Comparison of ENCODE assay signal across 24 cellular contexts in genomic region chr19:41442473-41443360, GRCh38. TPM values are rescaled to one million over a fixed set of nuclear protein-coding genes. Genes with fewer than 3 reads are reported as not detected.
DNase-seq lines count a peak whose midpoint lies in the region; ATAC-seq, FAIRE-seq and TF ChIP-seq lines count a peak whose summit lies in the region.
"Had no signal": no experiment of that assay in that cellular context is flagged by ENCODE, and none has a peak within 500 bp of the region (broad histone marks: within the 10 kb centered on the region; RNA-seq: fewer than 3 reads in every experiment).

A gene with protein sequence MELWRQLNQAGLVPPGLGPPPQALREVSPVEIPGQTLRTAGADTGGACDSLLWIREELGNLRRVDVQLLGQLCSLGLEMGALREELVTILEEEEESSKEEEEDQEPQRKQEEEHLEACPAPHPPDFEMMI (plus strand): TSS chr19:41443156. CDS start chr19:41443170, 14 bp downstream.

- H4K20me1 ChIP-seq in GM23338 (replicated peaks; ENCODE audit: insufficient read depth) = no peaks in the 10 kb centered on the region; the same call in 1 of the 2 replicates
- H4K20me1 ChIP-seq in K562 (replicated peaks; ENCODE audit: control insufficient read depth, insufficient read depth, low read length) = no peaks in the 10 kb centered on the region

- TF ChIP-seq POLR2A in K562 (conservative IDR thresholded peaks at IDR 0.05) = no peak

- no peak for TF ChIP-seq RAD21 in K562 (CRISPR knock-in tag; conservative IDR thresholded peaks at IDR 0.05 in 1 of 2, IDR thresholded peaks at IDR 0.05 in 1 of 2)

- POLR2A ChIA-PET in activated CD8-positive, alpha-beta T cell treated with anti-CD3 and anti-CD28 coated beads, Interleukin-2, amount 10 ng/mL, durations not matched to agents 7 days and 5 days (lab: Charles Lee) = interaction anchor here (0.6 kb wide), 1 partner anchor 27 kb away, joined by 3 read pairs; no protein-coding TSS in a partner anchor
- POLR2A ChIA-PET in activated CD8-positive, alpha-beta T cell treated with anti-CD3 and anti-CD28 coated beads for 36 hours (lab: Charles Lee) = interaction anchor here (0.9 kb wide), 1 partner anchor 97 kb away, joined by 3 read pairs; no protein-coding TSS in a partner anchor
- POLR2A ChIA-PET in K562 (lab: Yijun Ruan, JAX) = interaction anchor here (0.6 to 1.4 kb wide), 2 partner anchors 12 to 303 kb away, joined by 3 to 4 read pairs; no protein-coding TSS in a partner anchor

- H3K4me3 ChIP-seq in GM23338 = no peak within 1 kb of the TSS
- no peak within 1 kb of the TSS for H3K4me3 ChIP-seq in K562
- H3K4me3 ChIP-seq: gastrocnemius medialis, prostate gland had no signal

- H3K4me1 Mint-ChIP-seq in activated CD8-positive, alpha-beta T cell treated with anti-CD3 and anti-CD28 coated beads, Interleukin-2, amount 10 ng/mL, durations not matched to agents 7 days and 5 days (ENCODE audit: low read depth) = peaks cover 23% of the 10 kb centered on the region
- H3K4me1 Mint-ChIP-seq in activated CD8-positive, alpha-beta T cell treated with anti-CD3 and anti-CD28 coated beads for 36 hours (ENCODE audit: low read depth) = peaks cover 10% of the 10 kb centered on the region
- H3K4me1 Mint-ChIP-seq in GM23338 (peaks cover 18% of the 10 kb centered on the region), neural crest cell (peaks cover 9% of the 10 kb centered on the region)

- no peak for FAIRE-seq in K562 (lab: Jason Lieb, UNC)
- FAIRE-seq: H1 had no signal

- no peak within 1 kb of the TSS for H3K4me3 Mint-ChIP-seq in activated CD8-positive, alpha-beta T cell treated with anti-CD3 and anti-CD28 coated beads, Interleukin-2, amount 10 ng/mL, durations not matched to agents 7 days and 5 days
- H3K4me3 Mint-ChIP-seq in activated CD8-positive, alpha-beta T cell treated with anti-CD3 and anti-CD28 coated beads for 36 hours = no peak within 1 kb of the TSS
- no peak within 1 kb of the TSS for H3K4me3 Mint-ChIP-seq in GM23338
- peak within 1 kb of the TSS; percentile 41 for H3K4me3 Mint-ChIP-seq in neural crest cell
- H3K4me3 Mint-ChIP-seq: activated CD4-positive, alpha-beta memory T cell treated with anti-CD3 and anti-CD28 coated beads, Interleukin-2, amount 10 ng/mL, durations not matched to agents 7 days and 5 days; naive thymus-derived CD8-positive, alpha-beta T cell had no signal

- intact Hi-C loops in activated CD8-positive, alpha-beta T cell treated with anti-CD3 and anti-CD28 coated beads for 36 hours (cut with micrococcal nuclease) = no loop called here
- intact Hi-C loops in K562 (cut with micrococcal nuclease) = loop anchor here (10.0 kb wide), 1 partner anchor 238 kb away; no protein-coding TSS in a partner anchor

- no peak for TF ChIP-seq CTCF in activated CD8-positive, alpha-beta T cell treated with anti-CD3 and anti-CD28 coated beads for 36 hours (IDR thresholded peaks at IDR 0.05)
- TF ChIP-seq CTCF in GM23338 (conservative IDR thresholded peaks at IDR 0.05; ENCODE audit: low read depth in 2 of 2) (no peak), K562 (IDR thresholded peaks at IDR 0.05 in 2 of 3, conservative IDR thresholded peaks at IDR 0.05 in 1 of 3; ENCODE audit: insufficient read depth in 2 of 3, low read depth in 1 of 3, low read length in 3 of 3) (no peak), neural crest cell (conservative IDR thresholded peaks at IDR 0.05) (no peak)

- H3K9me3 ChIP-seq in K562 (replicated peaks; ENCODE audit: control insufficient read depth, insufficient read depth, low read depth, low read length) = peaks cover 4% of the 10 kb centered on the region
- H3K9me3 ChIP-seq: gastrocnemius medialis, prostate gland had no signal

- ATAC-seq in activated CD8-positive, alpha-beta T cell treated with anti-CD3 and anti-CD28 coated beads, Interleukin-2, amount 10 ng/mL, durations not matched to agents 7 days and 5 days = no peak
- ATAC-seq in activated CD8-positive, alpha-beta T cell treated with anti-CD3 and anti-CD28 coated beads for 36 hours = no peak
- no peak for ATAC-seq in GM23338
- no peak for ATAC-seq in K562
- no peak for ATAC-seq in GM21360 (IDR thresholded peaks at IDR 0.05; ENCODE audit: unreplicated experiment)
- no peak for ATAC-seq in GM19455 (IDR thresholded peaks at IDR 0.05; ENCODE audit: unreplicated experiment)
- ATAC-seq: gastrocnemius medialis; naive thymus-derived CD8-positive, alpha-beta T cell had no signal

- peak within 1 kb of the TSS; percentile 50 for H3K27ac Mint-ChIP-seq in activated CD8-positive, alpha-beta T cell treated with anti-CD3 and anti-CD28 coated beads, Interleukin-2, amount 10 ng/mL, durations not matched to agents 7 days and 5 days
- no peak within 1 kb of the TSS for H3K27ac Mint-ChIP-seq in activated CD8-positive, alpha-beta T cell treated with anti-CD3 and anti-CD28 coated beads for 36 hours
- H3K27ac Mint-ChIP-seq in GM23338 = no peak within 1 kb of the TSS
- H3K27ac Mint-ChIP-seq in neural crest cell (ENCODE audit: unreplicated experiment) = no peak within 1 kb of the TSS
- H3K27ac Mint-ChIP-seq: activated CD4-positive, alpha-beta memory T cell treated with anti-CD3 and anti-CD28 coated beads, Interleukin-2, amount 10 ng/mL, durations not matched to agents 7 days and 5 days; brain had no signal

- H3K79me2 ChIP-seq in GM23338 (replicated peaks; ENCODE audit: insufficient read depth) (peaks cover 9% of the 10 kb centered on the region), K562 (ENCODE audit: control insufficient read depth, insufficient read depth, low read length) (peaks cover 10% of the 10 kb centered on the region)

- no peak for TF ChIP-seq EP300 in K562 (IDR thresholded peaks at IDR 0.05; ENCODE audit: low read length)

- H3K9me1 ChIP-seq in K562 (ENCODE audit: control insufficient read depth, insufficient read depth, low read length) = no peaks in the 10 kb centered on the region

- H2AFZ ChIP-seq in GM23338 (peak within 1 kb of the TSS; percentile 47), K562 (ENCODE audit: low read depth, low read length) (peak within 1 kb of the TSS; percentile 71)

- no peak within 1 kb of the TSS; the same call in 1 of the 2 replicates for H3K4me2 ChIP-seq in GM23338
- H3K4me2 ChIP-seq in K562 (ENCODE audit: insufficient read depth, low read length) = no peak within 1 kb of the TSS

- no peaks in the 10 kb centered on the region for H3K36me3 ChIP-seq in GM23338 (ENCODE audit: insufficient read depth)
- peaks cover 5% of the 10 kb centered on the region; the same call in 1 of the 3 replicates for H3K36me3 ChIP-seq in K562 (ENCODE audit: control insufficient read depth, insufficient read depth, low read length)
- H3K36me3 ChIP-seq: prostate gland had no signal

- 31% methylated on average over 6 of the region's 7 CpGs for WGBS in K562 (ENCODE audit: insufficient coverage, low coverage, missing lambda C conversion rate)

- H3K27me3 ChIP-seq in GM23338 (ENCODE audit: insufficient read depth) (0 out of 2 replicates have a peak, but pooled peaks cover 5% of the 10 kb centered on the region), K562 (ENCODE audit: control insufficient read depth in 2 of 2, insufficient read depth in 2 of 2, low read length in 2 of 2) (peaks cover 4 to 15% of the 10 kb centered on the region in 2 experiments; a peak in 4 of 5 replicates)
- H3K27me3 ChIP-seq: gastrocnemius medialis had no signal

- no peak within 1 kb of the TSS for H3K27ac ChIP-seq in GM23338 (ENCODE audit: low read depth)
- H3K27ac ChIP-seq in K562 (ENCODE audit: extremely low read depth, low read depth, low read length) = no peak within 1 kb of the TSS
- H3K27ac ChIP-seq: gastrocnemius medialis, prostate gland, VCaP had no signal

- no TSS peak for BruUV-seq in K562 (replicated peaks; lab: Mats Ljungman, UMichigan)

- in situ Hi-C loops in K562 (cut with MboI) = no loop called here

- H3K36me3 Mint-ChIP-seq in activated CD8-positive, alpha-beta T cell treated with anti-CD3 and anti-CD28 coated beads, Interleukin-2, amount 10 ng/mL, durations not matched to agents 7 days and 5 days (ENCODE audit: low read depth) = peaks cover 3% of the 10 kb centered on the region
- H3K36me3 Mint-ChIP-seq in activated CD8-positive, alpha-beta T cell treated with anti-CD3 and anti-CD28 coated beads for 36 hours (ENCODE audit: low read depth) = peaks cover 2% of the 10 kb centered on the region
- peaks cover 6% of the 10 kb centered on the region for H3K36me3 Mint-ChIP-seq in GM23338 (ENCODE audit: low read depth)
- peaks cover under 1% of the 10 kb centered on the region for H3K36me3 Mint-ChIP-seq in neural crest cell (ENCODE audit: low read depth)

- DNase-seq in activated CD8-positive, alpha-beta T cell treated with anti-CD3 and anti-CD28 coated beads, Interleukin-2, amount 10 ng/mL, durations not matched to agents 7 days and 5 days = no peak
- DNase-seq in activated CD8-positive, alpha-beta T cell treated with anti-CD3 and anti-CD28 coated beads for 36 hours = no peak
- no peak for DNase-seq in GM23338 (ENCODE audit: low spot score)
- DNase-seq in K562 (ENCODE audit: extremely low read depth in 1 of 4, low spot score in 3 of 4) = peak in 2 of 4 experiments; percentile 3
- DNase-seq in neural crest cell (ENCODE audit: low read depth, low spot score) = no peak
- no peak for DNase-seq in medulla oblongata (ENCODE audit: extremely low spot score)
- DNase-seq: activated CD4-positive, alpha-beta memory T cell treated with anti-CD3 and anti-CD28 coated beads, Interleukin-2, amount 10 ng/mL, durations not matched to agents 7 days and 5 days; activated naive CD4-positive, alpha-beta T cell treated with anti-CD3 and anti-CD28 coated beads, Interleukin-2, amount 50 U/mL, for 16 hours; CD4-positive, alpha-beta memory T cell; DMS79; gastrocnemius medialis; naive thymus-derived CD8-positive, alpha-beta T cell; NCI-H1092; stimulated activated CD4-positive, alpha-beta T cell treated with anti-CD3 and anti-CD28 coated beads, Interleukin-12 subunit alpha, Interleukin-12 subunit beta, amount 100 ng/mL, for 4 hours; stimulated activated naive CD4-positive, alpha-beta T cell had no signal

- 0 out of 4 replicates have a peak within 1 kb of the TSS, but pooled peaks of 1 of the 2 experiments have one; percentile 41 for H3K9ac ChIP-seq in K562 (ENCODE audit: insufficient read depth in 1 of 2, low read depth in 2 of 2, low read length in 2 of 2)

- no peaks in the 10 kb centered on the region for H3K9me3 Mint-ChIP-seq in activated CD8-positive, alpha-beta T cell treated with anti-CD3 and anti-CD28 coated beads, Interleukin-2, amount 10 ng/mL, durations not matched to agents 7 days and 5 days (ENCODE audit: insufficient read depth)
- H3K9me3 Mint-ChIP-seq in activated CD8-positive, alpha-beta T cell treated with anti-CD3 and anti-CD28 coated beads for 36 hours = no peaks in the 10 kb centered on the region
- peaks cover 3% of the 10 kb centered on the region; the same call in 2 of the 3 replicates for H3K9me3 Mint-ChIP-seq in GM23338
- H3K9me3 Mint-ChIP-seq in neural crest cell = no peaks in the 10 kb centered on the region
- H3K9me3 Mint-ChIP-seq: activated CD4-positive, alpha-beta memory T cell treated with anti-CD3 and anti-CD28 coated beads, Interleukin-2, amount 10 ng/mL, durations not matched to agents 7 days and 5 days; brain; naive thymus-derived CD8-positive, alpha-beta T cell had no signal

- H3K9me2 ChIP-seq in GM23338 (ENCODE audit: insufficient read depth) = no peaks in the 10 kb centered on the region

- no peaks in the 10 kb centered on the region for H3F3A ChIP-seq in GM23338 (replicated peaks; ENCODE audit: low read depth)

- H3K27me3 Mint-ChIP-seq in activated CD8-positive, alpha-beta T cell treated with anti-CD3 and anti-CD28 coated beads, Interleukin-2, amount 10 ng/mL, durations not matched to agents 7 days and 5 days (ENCODE audit: low read depth) = peaks cover 15% of the 10 kb centered on the region
- peaks cover 10% of the 10 kb centered on the region for H3K27me3 Mint-ChIP-seq in activated CD8-positive, alpha-beta T cell treated with anti-CD3 and anti-CD28 coated beads for 36 hours
- H3K27me3 Mint-ChIP-seq in GM23338 (ENCODE audit: insufficient read depth, low read depth, poor library complexity) = peaks cover 11% of the 10 kb centered on the region
- H3K27me3 Mint-ChIP-seq in neural crest cell (ENCODE audit: low read depth) = peaks cover 52% of the 10 kb centered on the region

- CTCF ChIA-PET in activated CD8-positive, alpha-beta T cell treated with anti-CD3 and anti-CD28 coated beads, Interleukin-2, amount 10 ng/mL, durations not matched to agents 7 days and 5 days (lab: Charles Lee) = interaction anchor here (0.7 to 1.0 kb wide), 3 partner anchors 14 to 121 kb away, joined by 3 to 4 read pairs (median 3); partner anchors contain the start of gene B9D2
- CTCF ChIA-PET in activated CD8-positive, alpha-beta T cell treated with anti-CD3 and anti-CD28 coated beads for 36 hours (lab: Charles Lee) = interaction anchor here (1.0 kb wide), 1 partner anchor 155 kb away, joined by 3 read pairs; no protein-coding TSS in a partner anchor
- CTCF ChIA-PET in K562 (lab: Yijun Ruan, JAX; ENCODE audit: low intra/inter-chr PET ratio) = interaction anchor here (1.0 kb wide), 1 partner anchor 134 kb away, joined by 3 read pairs; no protein-coding TSS in a partner anchor

- H3K4me1 ChIP-seq in GM23338 (ENCODE audit: insufficient read depth) (peaks cover 8% of the 10 kb centered on the region), K562 (replicated peaks in 1 of 2; ENCODE audit: control insufficient read depth in 2 of 2, insufficient read depth in 2 of 2, low read length in 2 of 2) (peaks cover 6 to 23% of the 10 kb centered on the region in 2 experiments; a peak in 4 of 5 replicates)
- H3K4me1 ChIP-seq: prostate gland had no signal

RNA-seq across cellular contexts. Expression of the gene that starts here (rescaled TPM):
- total RNA-seq in activated CD8-positive, alpha-beta T cell treated with anti-CD3 and anti-CD28 coated beads, Interleukin-2, amount 10 ng/mL, durations not matched to agents 7 days and 5 days = not detected
- not detected for total RNA-seq in activated CD8-positive, alpha-beta T cell treated with anti-CD3 and anti-CD28 coated beads for 36 hours
- not detected in 2 replicates for total RNA-seq in GM23338 (2014; rRNA removed; shearing (Covaris generic))
- polyA plus RNA-seq in GM23338 (2016; fragmentation: Nextera tagmentation; extraction: Ambion mirVana) (not detected in 2 replicates), K562 (2011; rRNA removed) (0.08 TPM in 1 of 2 replicates, not detected in the other), K562 (2014; fragmentation: Illumina TruSeq; extraction: Trizol) (not detected in 2 replicates), K562 (2014; fragmentation: Nextera tagmentation; extraction: Ambion mirVana) (not detected), K562 (2014; rRNA removed) (not detected in 2 replicates)
- not detected in 2 replicates for total RNA-seq in K562 (2011; cell fraction: chromatin; rRNA removed; ENCODE audit: low replicate concordance)
- total RNA-seq in K562 (2011; cell fraction: nucleolus; rRNA removed) = not detected in 2 replicates
- not detected in 2 replicates for total RNA-seq in K562 (2011; cell fraction: nucleoplasm; rRNA removed)
- total RNA-seq in K562 (2014; rRNA removed) (not detected in 2 replicates), K562 (2014; rRNA removed; fragmentation: Illumina TruSeq; extraction: Trizol) (not detected in 2 replicates), K562 (2015; rRNA removed; fragmentation: Illumina TruSeq; extraction: Trizol) (not detected in 2 replicates), K562 (2021) (not detected in 2 replicates), neural crest cell (not detected in 2 replicates)
- polyA plus RNA-seq in K562 (2011; cell fraction: cytosol; rRNA removed) = 0.07 TPM in 1 of 2 replicates, not detected in the other
- not detected in 2 replicates for polyA plus RNA-seq in K562 (2011; cell fraction: nucleus; rRNA removed)
- polyA plus RNA-seq in K562 (2012) = 0.16 TPM in 1 of 2 replicates, not detected in the other
- polyA minus RNA-seq in K562 (2011; rRNA and poly(A)+ RNA removed) = not detected in 2 replicates
- polyA minus RNA-seq in K562 (2011; cell fraction: cytosol; rRNA and poly(A)+ RNA removed) = not detected in 2 replicates
- not detected in 2 replicates for polyA minus RNA-seq in K562 (2011; cell fraction: nucleus; rRNA and poly(A)+ RNA removed)
- total RNA-seq: activated CD4-positive, alpha-beta memory T cell treated with anti-CD3 and anti-CD28 coated beads, Interleukin-2, amount 10 ng/mL, durations not matched to agents 7 days and 5 days; CD4-positive, alpha-beta memory T cell; epithelial cell of proximal tubule; gastrocnemius medialis; H1; lung microvascular endothelial cell; naive thymus-derived CD8-positive, alpha-beta T cell; prostate gland; ureter had no signal
- polyA plus RNA-seq: CD4-positive, alpha-beta memory T cell; H1; naive thymus-derived CD8-positive, alpha-beta T cell had no signal
